8 cellular contexts compared by ENCODE assay signal in genomic region chr16:68844211-68844564, GRCh38. TPM values are rescaled to one million over a fixed set of nuclear protein-coding genes. Genes with fewer than 3 reads are reported as not detected.
DNase-seq lines count a peak whose midpoint lies in the region; ATAC-seq, FAIRE-seq and TF ChIP-seq lines count a peak whose summit lies in the region.

No MANE protein-coding gene starts in this region.

- no peaks in the 10 kb centered on the region for H3K9me3 ChIP-seq in A549

- 9% methylated on average over 6 of the region's 6 CpGs for WGBS in A549 (ENCODE audit: missing lambda C conversion rate)
- WGBS in mesendoderm (ENCODE audit: extremely low coverage, insufficient coverage, low lambda C conversion rate): no CpG with 5 or more reads among the region's 6 CpGs

- H3K18ac ChIP-seq in mesendoderm (ENCODE audit: low read length): peak overlapping the region; percentile 52

- H3K4me1 ChIP-seq in A549 (0 out of 3 replicates have a peak, but pooled peaks cover 5% of the 10 kb centered on the region), mesendoderm (ENCODE audit: control insufficient read depth, low read depth, low read length) (no peaks in the 10 kb centered on the region)

- peak overlapping the region; percentile 91 for H3K56ac ChIP-seq in mesendoderm (ENCODE audit: low read length)

- TF ChIP-seq EP300 in A549 (IDR thresholded peaks at IDR 0.05): no peak

- H3K79me2 ChIP-seq in mesendoderm (ENCODE audit: control insufficient read depth, insufficient read depth, low read length): no peaks in the 10 kb centered on the region

- H4K8ac ChIP-seq in mesendoderm (ENCODE audit: low read depth, low read length): no peak overlapping the region

- DNase-seq in A549 (ENCODE audit: low read depth in 1 of 2, low spot score in 1 of 2): peak in 1 of 2 experiments; percentile 25
- no peak for DNase-seq in mesendoderm
- DNase-seq in NCI-H1105 treated with DMSO at 0.1 percent for 48 hours (lab: John Stamatoyannopoulos, UW): no peak
- no peak for DNase-seq in DMS79 (lab: John Stamatoyannopoulos, UW)
- no peak for DNase-seq in stimulated activated CD4-positive, alpha-beta T cell treated with anti-CD3 and anti-CD28 coated beads, Interleukin-15, amount 100 ng/mL, for 24 hours
- no peak for DNase-seq in T-helper 9 cell

- TF ChIP-seq CTCF in A549 (IDR thresholded peaks at IDR 0.05) (no peak; the same call in 2 of the 3 replicates), brain (conservative IDR thresholded peaks at IDR 0.05) (peak in 1 of 2 experiments; percentile 17)

- no peak overlapping the region for H2BK5ac ChIP-seq in mesendoderm (ENCODE audit: low read length)

- H3K4me3 ChIP-seq in A549 (peak overlapping the region; percentile 75), mesendoderm (ENCODE audit: low read length) (peak overlapping the region; percentile 61)

- no peaks in the 10 kb centered on the region for H3K27me3 ChIP-seq in mesendoderm (ENCODE audit: insufficient read depth, low read length, poor library complexity)

- H3K36me3 Mint-ChIP-seq in brain: no peaks in the 10 kb centered on the region

- no peaks in the 10 kb centered on the region for H3K79me1 ChIP-seq in mesendoderm (ENCODE audit: low read length)

- peaks cover 25% of the 10 kb centered on the region for H3K4me1 Mint-ChIP-seq in brain

- H3K27ac ChIP-seq in A549: peak overlapping the region; percentile 93 to 99
- H3K27ac ChIP-seq in mesendoderm (ENCODE audit: low read depth, low read length): no peak overlapping the region

- H3K9ac ChIP-seq in mesendoderm (ENCODE audit: low read length): peak overlapping the region; percentile 93

- POLR2A ChIA-PET in A549 (lab: Yijun Ruan, JAX): interaction anchor here (0.6 to 1.0 kb wide), 2 partner anchors 91 to 102 kb away, joined by 3 read pairs; no protein-coding TSS in a partner anchor

- no peak for TF ChIP-seq RAD21 in A549 (conservative IDR thresholded peaks at IDR 0.05 in 1 of 2, IDR thresholded peaks at IDR 0.05 in 1 of 2)

- CTCF ChIA-PET in A549 (lab: Yijun Ruan, JAX): interaction anchor here (0.7 to 5.8 kb wide), 14 partner anchors 18 to 467 kb away, joined by 3 to 99 read pairs (median 4); partner anchors contain the start of gene VPS4A

- TF ChIP-seq POLR2A in A549 (IDR thresholded peaks at IDR 0.05; ENCODE audit: low read length): no peak

- no peaks in the 10 kb centered on the region for H3K9me3 Mint-ChIP-seq in brain

- peak overlapping the region; percentile 66 for H4K5ac ChIP-seq in mesendoderm (ENCODE audit: low read length)

- ATAC-seq in A549 (peak; percentile 3 to 26; a peak in 3 of 6 replicates), HG02884 (IDR thresholded peaks at IDR 0.05; ENCODE audit: unreplicated experiment) (peak; percentile 6)

- no peak for FAIRE-seq in A549 (lab: Jason Lieb, UNC)

- no peaks in the 10 kb centered on the region for H3K36me3 ChIP-seq in mesendoderm (ENCODE audit: control insufficient read depth, insufficient read depth, low read length)

- H3K4ac ChIP-seq in mesendoderm (ENCODE audit: low read depth, low read length): peak overlapping the region; percentile 74

- H3K4me3 Mint-ChIP-seq in brain: peak overlapping the region; percentile 84 to 90 (median 86)

- H3K27me3 Mint-ChIP-seq in brain: peaks cover 4% of the 10 kb centered on the region

- no peak overlapping the region for H2BK15ac ChIP-seq in mesendoderm (replicated peaks; ENCODE audit: low read depth)

- peak overlapping the region; percentile 25 to 97 (median 92) for H3K27ac Mint-ChIP-seq in brain

- peak overlapping the region; percentile 83 for H3K4me2 ChIP-seq in A549
- H3K4me2 ChIP-seq in mesendoderm (ENCODE audit: low read length): peak overlapping the region; percentile 82

- no peak overlapping the region for H2AK5ac ChIP-seq in mesendoderm (ENCODE audit: low read length)

- no peak overlapping the region for H3K23ac ChIP-seq in mesendoderm (ENCODE audit: low read length)

- no peak overlapping the region for H2BK120ac ChIP-seq in mesendoderm (ENCODE audit: low read depth, low read length)

TF ChIP-seq in A549, 52 proteins besides CTCF, POLR2A, EP300 and RAD21:
- TF ChIP-seq HEYL (CRISPR knock-in tag; IDR thresholded peaks at IDR 0.05) (no peak), USF2 (IDR thresholded peaks at IDR 0.05) (peak; percentile 80)
TF ChIP-seq in A549: peak in this region for 1.

RNA-seq across cellular contexts. Expression of gene TANGO6, which starts 0.9 kb away (rescaled TPM):
- polyA plus RNA-seq in A549 (2011; rRNA removed): 19.5 and 30.2 TPM in 2 replicates
- 6.8 and 8.8 TPM in 2 replicates for polyA plus RNA-seq in A549 (2012; cell fraction: cytosol; rRNA removed)
- polyA plus RNA-seq in A549 (2012; cell fraction: nucleus; rRNA removed): 9.4 and 12.5 TPM in 2 replicates
- 8.1 to 9.2 TPM (median 8.8 TPM) in 3 replicates for polyA plus RNA-seq in A549 (2017; fragmentation: RNase III; extraction: RNeasy Plus Mini Kit Qiagen cat#74134 plus additional on column Dnase treatment)
- polyA minus RNA-seq in A549 (2011; rRNA and poly(A)+ RNA removed): 139 and 144 TPM in 2 replicates
- polyA plus RNA-seq in brain (ENCODE audit: insufficient read depth, low read depth, low replicate concordance): 8.3 TPM
- polyA plus RNA-seq in mesendoderm (2013, experiment 1 of 2): 7.1 TPM
- polyA plus RNA-seq in mesendoderm (2013, experiment 2 of 2): 7.3 TPM
